1 cellular context compared by ENCODE assay signal in genomic region chr11:124673333-124674167, GRCh38.
A peak's percentile ranks its signal among the peaks of the same experiment; 100 is the strongest.
TF ChIP-seq lines count a peak whose summit lies in the region.

A gene with protein sequence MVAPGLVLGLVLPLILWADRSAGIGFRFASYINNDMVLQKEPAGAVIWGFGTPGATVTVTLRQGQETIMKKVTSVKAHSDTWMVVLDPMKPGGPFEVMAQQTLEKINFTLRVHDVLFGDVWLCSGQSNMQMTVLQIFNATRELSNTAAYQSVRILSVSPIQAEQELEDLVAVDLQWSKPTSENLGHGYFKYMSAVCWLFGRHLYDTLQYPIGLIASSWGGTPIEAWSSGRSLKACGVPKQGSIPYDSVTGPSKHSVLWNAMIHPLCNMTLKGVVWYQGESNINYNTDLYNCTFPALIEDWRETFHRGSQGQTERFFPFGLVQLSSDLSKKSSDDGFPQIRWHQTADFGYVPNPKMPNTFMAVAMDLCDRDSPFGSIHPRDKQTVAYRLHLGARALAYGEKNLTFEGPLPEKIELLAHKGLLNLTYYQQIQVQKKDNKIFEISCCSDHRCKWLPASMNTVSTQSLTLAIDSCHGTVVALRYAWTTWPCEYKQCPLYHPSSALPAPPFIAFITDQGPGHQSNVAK (minus strand): TSS chr11:124673739. CDS start chr11:124673708, 31 bp downstream.
Gene SPA17 (plus strand): TSS chr11:124673904. CDS start chr11:124675265, 1,361 bp downstream.

TF ChIP-seq in HepG2, 621 proteins besides CTCF, POLR2A, EP300 and RAD21 (continued from another document and continues in another):
- TF ChIP-seq, protein P1, sequence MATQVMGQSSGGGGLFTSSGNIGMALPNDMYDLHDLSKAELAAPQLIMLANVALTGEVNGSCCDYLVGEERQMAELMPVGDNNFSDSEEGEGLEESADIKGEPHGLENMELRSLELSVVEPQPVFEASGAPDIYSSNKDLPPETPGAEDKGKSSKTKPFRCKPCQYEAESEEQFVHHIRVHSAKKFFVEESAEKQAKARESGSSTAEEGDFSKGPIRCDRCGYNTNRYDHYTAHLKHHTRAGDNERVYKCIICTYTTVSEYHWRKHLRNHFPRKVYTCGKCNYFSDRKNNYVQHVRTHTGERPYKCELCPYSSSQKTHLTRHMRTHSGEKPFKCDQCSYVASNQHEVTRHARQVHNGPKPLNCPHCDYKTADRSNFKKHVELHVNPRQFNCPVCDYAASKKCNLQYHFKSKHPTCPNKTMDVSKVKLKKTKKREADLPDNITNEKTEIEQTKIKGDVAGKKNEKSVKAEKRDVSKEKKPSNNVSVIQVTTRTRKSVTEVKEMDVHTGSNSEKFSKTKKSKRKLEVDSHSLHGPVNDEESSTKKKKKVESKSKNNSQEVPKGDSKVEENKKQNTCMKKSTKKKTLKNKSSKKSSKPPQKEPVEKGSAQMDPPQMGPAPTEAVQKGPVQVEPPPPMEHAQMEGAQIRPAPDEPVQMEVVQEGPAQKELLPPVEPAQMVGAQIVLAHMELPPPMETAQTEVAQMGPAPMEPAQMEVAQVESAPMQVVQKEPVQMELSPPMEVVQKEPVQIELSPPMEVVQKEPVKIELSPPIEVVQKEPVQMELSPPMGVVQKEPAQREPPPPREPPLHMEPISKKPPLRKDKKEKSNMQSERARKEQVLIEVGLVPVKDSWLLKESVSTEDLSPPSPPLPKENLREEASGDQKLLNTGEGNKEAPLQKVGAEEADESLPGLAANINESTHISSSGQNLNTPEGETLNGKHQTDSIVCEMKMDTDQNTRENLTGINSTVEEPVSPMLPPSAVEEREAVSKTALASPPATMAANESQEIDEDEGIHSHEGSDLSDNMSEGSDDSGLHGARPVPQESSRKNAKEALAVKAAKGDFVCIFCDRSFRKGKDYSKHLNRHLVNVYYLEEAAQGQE (IDR thresholded peaks at IDR 0.05; ENCODE audit: borderline replicate concordance in 1 of 2, low read depth in 1 of 2, low read length in 2 of 2), result peak in 1 of 2 experiments; percentile 47; a peak in 2 of 4 replicates
- TF ChIP-seq ZNF264 (CRISPR knock-in tag; IDR thresholded peaks at IDR 0.05) (peak; percentile 36; the same call in 1 of the 2 replicates), HNRNPLL (IDR thresholded peaks at IDR 0.05; ENCODE audit: low read depth, low read length, poor library complexity, severe bottlenecking) (peak; percentile 51), HHEX (CRISPR knock-in tag; IDR thresholded peaks at IDR 0.05) (no peak), NONO (IDR thresholded peaks at IDR 0.05) (no peak), NONO (CRISPR knock-in tag; conservative IDR thresholded peaks at IDR 0.05) (peak; percentile 84), ZNF546 (CRISPR knock-in tag; conservative IDR thresholded peaks at IDR 0.05) (no peak), ZUFSP (CRISPR knock-in tag; IDR thresholded peaks at IDR 0.05; ENCODE audit: borderline replicate concordance) (no peak), ZNF232 (CRISPR knock-in tag; IDR thresholded peaks at IDR 0.05; ENCODE audit: borderline replicate concordance) (no peak), FOXP1 (IDR thresholded peaks at IDR 0.05) (no peak), FOXP1 (CRISPR knock-in tag; IDR thresholded peaks at IDR 0.05) (no peak), LCORL (IDR thresholded peaks at IDR 0.05) (no peak), LCORL (CRISPR knock-in tag; IDR thresholded peaks at IDR 0.05) (no peak), RBAK (CRISPR knock-in tag; IDR thresholded peaks at IDR 0.05) (no peak), ZNF788 (CRISPR knock-in tag; IDR thresholded peaks at IDR 0.05; ENCODE audit: borderline replicate concordance) (peak; percentile 62; the same call in 1 of the 2 replicates), ZNF549 (CRISPR knock-in tag; IDR thresholded peaks at IDR 0.05) (no peak), ZFP82 (CRISPR knock-in tag; IDR thresholded peaks at IDR 0.05; ENCODE audit: borderline replicate concordance) (no peak), HDAC2 (CRISPR knock-in tag; IDR thresholded peaks at IDR 0.05) (0 out of 2 replicates have a peak, but pooled peaks have one; percentile 38), MED1 (CRISPR knock-in tag; IDR thresholded peaks at IDR 0.05) (no peak), ZNF678 (CRISPR knock-in tag; IDR thresholded peaks at IDR 0.05) (no peak), ZNF547 (CRISPR knock-in tag; IDR thresholded peaks at IDR 0.05) (0 out of 2 replicates have a peak, but pooled peaks have one; percentile 25), ZNF574 (CRISPR knock-in tag; IDR thresholded peaks at IDR 0.05) (peak; percentile 52), PCBP1 (IDR thresholded peaks at IDR 0.05; ENCODE audit: borderline replicate concordance, low read depth, low read length) (0 out of 2 replicates have a peak, but pooled peaks have one; percentile 26), NR2F1 (CRISPR knock-in tag; IDR thresholded peaks at IDR 0.05) (no peak), NR0B2 (CRISPR knock-in tag; IDR thresholded peaks at IDR 0.05) (no peak; the same call in 1 of the 2 replicates), YEATS2 (CRISPR knock-in tag; IDR thresholded peaks at IDR 0.05; ENCODE audit: borderline replicate concordance) (peak; percentile 80; the same call in 1 of the 2 replicates), ELF1 (CRISPR knock-in tag; IDR thresholded peaks at IDR 0.05) (no peak; the same call in 1 of the 2 replicates), ZNF430 (CRISPR knock-in tag; IDR thresholded peaks at IDR 0.05) (no peak), ZNF766 (CRISPR knock-in tag; IDR thresholded peaks at IDR 0.05; ENCODE audit: borderline replicate concordance) (no peak), TEAD3 (CRISPR knock-in tag; optimal IDR thresholded peaks at IDR 0.05; ENCODE audit: borderline replicate concordance) (no peak), ISX (CRISPR knock-in tag; conservative IDR thresholded peaks at IDR 0.05) (no peak), ZGPAT (CRISPR knock-in tag; IDR thresholded peaks at IDR 0.05) (peak; percentile 81), ATF1 (CRISPR knock-in tag; IDR thresholded peaks at IDR 0.05) (no peak)
- TF ChIP-seq, protein P2, sequence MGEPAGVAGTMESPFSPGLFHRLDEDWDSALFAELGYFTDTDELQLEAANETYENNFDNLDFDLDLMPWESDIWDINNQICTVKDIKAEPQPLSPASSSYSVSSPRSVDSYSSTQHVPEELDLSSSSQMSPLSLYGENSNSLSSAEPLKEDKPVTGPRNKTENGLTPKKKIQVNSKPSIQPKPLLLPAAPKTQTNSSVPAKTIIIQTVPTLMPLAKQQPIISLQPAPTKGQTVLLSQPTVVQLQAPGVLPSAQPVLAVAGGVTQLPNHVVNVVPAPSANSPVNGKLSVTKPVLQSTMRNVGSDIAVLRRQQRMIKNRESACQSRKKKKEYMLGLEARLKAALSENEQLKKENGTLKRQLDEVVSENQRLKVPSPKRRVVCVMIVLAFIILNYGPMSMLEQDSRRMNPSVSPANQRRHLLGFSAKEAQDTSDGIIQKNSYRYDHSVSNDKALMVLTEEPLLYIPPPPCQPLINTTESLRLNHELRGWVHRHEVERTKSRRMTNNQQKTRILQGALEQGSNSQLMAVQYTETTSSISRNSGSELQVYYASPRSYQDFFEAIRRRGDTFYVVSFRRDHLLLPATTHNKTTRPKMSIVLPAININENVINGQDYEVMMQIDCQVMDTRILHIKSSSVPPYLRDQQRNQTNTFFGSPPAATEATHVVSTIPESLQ (CRISPR knock-in tag; conservative IDR thresholded peaks at IDR 0.05), result no peak
- TF ChIP-seq, protein P3, sequence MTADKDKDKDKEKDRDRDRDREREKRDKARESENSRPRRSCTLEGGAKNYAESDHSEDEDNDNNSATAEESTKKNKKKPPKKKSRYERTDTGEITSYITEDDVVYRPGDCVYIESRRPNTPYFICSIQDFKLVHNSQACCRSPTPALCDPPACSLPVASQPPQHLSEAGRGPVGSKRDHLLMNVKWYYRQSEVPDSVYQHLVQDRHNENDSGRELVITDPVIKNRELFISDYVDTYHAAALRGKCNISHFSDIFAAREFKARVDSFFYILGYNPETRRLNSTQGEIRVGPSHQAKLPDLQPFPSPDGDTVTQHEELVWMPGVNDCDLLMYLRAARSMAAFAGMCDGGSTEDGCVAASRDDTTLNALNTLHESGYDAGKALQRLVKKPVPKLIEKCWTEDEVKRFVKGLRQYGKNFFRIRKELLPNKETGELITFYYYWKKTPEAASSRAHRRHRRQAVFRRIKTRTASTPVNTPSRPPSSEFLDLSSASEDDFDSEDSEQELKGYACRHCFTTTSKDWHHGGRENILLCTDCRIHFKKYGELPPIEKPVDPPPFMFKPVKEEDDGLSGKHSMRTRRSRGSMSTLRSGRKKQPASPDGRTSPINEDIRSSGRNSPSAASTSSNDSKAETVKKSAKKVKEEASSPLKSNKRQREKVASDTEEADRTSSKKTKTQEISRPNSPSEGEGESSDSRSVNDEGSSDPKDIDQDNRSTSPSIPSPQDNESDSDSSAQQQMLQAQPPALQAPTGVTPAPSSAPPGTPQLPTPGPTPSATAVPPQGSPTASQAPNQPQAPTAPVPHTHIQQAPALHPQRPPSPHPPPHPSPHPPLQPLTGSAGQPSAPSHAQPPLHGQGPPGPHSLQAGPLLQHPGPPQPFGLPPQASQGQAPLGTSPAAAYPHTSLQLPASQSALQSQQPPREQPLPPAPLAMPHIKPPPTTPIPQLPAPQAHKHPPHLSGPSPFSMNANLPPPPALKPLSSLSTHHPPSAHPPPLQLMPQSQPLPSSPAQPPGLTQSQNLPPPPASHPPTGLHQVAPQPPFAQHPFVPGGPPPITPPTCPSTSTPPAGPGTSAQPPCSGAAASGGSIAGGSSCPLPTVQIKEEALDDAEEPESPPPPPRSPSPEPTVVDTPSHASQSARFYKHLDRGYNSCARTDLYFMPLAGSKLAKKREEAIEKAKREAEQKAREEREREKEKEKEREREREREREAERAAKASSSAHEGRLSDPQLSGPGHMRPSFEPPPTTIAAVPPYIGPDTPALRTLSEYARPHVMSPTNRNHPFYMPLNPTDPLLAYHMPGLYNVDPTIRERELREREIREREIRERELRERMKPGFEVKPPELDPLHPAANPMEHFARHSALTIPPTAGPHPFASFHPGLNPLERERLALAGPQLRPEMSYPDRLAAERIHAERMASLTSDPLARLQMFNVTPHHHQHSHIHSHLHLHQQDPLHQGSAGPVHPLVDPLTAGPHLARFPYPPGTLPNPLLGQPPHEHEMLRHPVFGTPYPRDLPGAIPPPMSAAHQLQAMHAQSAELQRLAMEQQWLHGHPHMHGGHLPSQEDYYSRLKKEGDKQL (CRISPR knock-in tag; IDR thresholded peaks at IDR 0.05; ENCODE audit: low read depth), result 0 out of 2 replicates have a peak, but pooled peaks have one; percentile 18
- TF ChIP-seq, protein P4, sequence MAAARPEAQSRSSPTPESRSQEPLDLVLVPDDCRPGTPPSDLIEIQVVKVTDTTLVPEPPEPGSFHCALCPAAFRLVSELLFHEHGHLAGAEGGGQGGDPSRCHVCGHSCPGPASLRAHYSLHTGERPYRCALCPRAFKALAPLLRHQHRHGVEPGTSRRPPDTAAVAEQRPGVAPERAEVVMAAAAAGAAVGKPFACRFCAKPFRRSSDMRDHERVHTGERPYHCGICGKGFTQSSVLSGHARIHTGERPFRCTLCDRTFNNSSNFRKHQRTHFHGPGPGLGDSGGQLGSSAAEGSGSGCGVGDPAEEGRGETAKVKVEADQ (CRISPR knock-in tag; IDR thresholded peaks at IDR 0.05; ENCODE audit: borderline replicate concordance), result 0 out of 2 replicates have a peak, but pooled peaks have one; percentile 18
- TF ChIP-seq, protein P5, sequence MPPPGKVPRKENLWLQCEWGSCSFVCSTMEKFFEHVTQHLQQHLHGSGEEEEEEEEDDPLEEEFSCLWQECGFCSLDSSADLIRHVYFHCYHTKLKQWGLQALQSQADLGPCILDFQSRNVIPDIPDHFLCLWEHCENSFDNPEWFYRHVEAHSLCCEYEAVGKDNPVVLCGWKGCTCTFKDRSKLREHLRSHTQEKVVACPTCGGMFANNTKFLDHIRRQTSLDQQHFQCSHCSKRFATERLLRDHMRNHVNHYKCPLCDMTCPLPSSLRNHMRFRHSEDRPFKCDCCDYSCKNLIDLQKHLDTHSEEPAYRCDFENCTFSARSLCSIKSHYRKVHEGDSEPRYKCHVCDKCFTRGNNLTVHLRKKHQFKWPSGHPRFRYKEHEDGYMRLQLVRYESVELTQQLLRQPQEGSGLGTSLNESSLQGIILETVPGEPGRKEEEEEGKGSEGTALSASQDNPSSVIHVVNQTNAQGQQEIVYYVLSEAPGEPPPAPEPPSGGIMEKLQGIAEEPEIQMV (CRISPR knock-in tag; IDR thresholded peaks at IDR 0.05; ENCODE audit: low read depth), result no peak
